ENCODE assay signal across 8 cellular contexts in genomic region chr17:82297804-82298537, GRCh38. TPM values are rescaled to one million over a fixed set of nuclear protein-coding genes. Genes with fewer than 3 reads are reported as not detected.
A peak's percentile ranks its signal among the peaks of the same experiment; 100 is the strongest.
DNase-seq lines count a peak whose midpoint lies in the region; ATAC-seq and TF ChIP-seq lines count a peak whose summit lies in the region.

No MANE protein-coding gene starts in this region.

- peak; percentile 38 for ATAC-seq in GM19025 (IDR thresholded peaks at IDR 0.05; ENCODE audit: low read depth, unreplicated experiment)
- peak; percentile 81 for ATAC-seq in Right ventricle myocardium inferior

- H3K4me3 Mint-ChIP-seq in activated naive CD8-positive, alpha-beta T cell: peak overlapping the region; percentile 96

- peaks cover 77% of the 10 kb centered on the region for H3K4me1 Mint-ChIP-seq in activated naive CD8-positive, alpha-beta T cell (ENCODE audit: low read depth)

- 2% methylated on average over 36 of the region's 36 CpGs for WGBS in urinary bladder

- intact Hi-C loops in Right ventricle myocardium inferior (cut with DNase I): no loop called here

- no peaks in the 10 kb centered on the region for H3K36me3 Mint-ChIP-seq in activated naive CD8-positive, alpha-beta T cell

- peak; percentile 91 for DNase-seq in AG10803 (ENCODE audit: low read depth)
- peak; percentile 90 for DNase-seq in HPDE6-E6E7 (ENCODE audit: extremely low spot score)
- peak; percentile 94 for DNase-seq in SKM-1 treated with dmso at 0.1 percent for 144 hours (lab: John Stamatoyannopoulos, UW; ENCODE audit: unreplicated experiment)
- peak; percentile 94 for DNase-seq in Right ventricle myocardium inferior (ENCODE audit: missing footprints)
- peak; percentile 45 for DNase-seq in putamen (ENCODE audit: low spot score)

- H3K27ac Mint-ChIP-seq in activated naive CD8-positive, alpha-beta T cell: peak overlapping the region; percentile 100

- H3K4me1 ChIP-seq in urinary bladder (ENCODE audit: insufficient read depth): no peaks in the 10 kb centered on the region

- H3K36me3 ChIP-seq in urinary bladder (ENCODE audit: insufficient read depth): no peaks in the 10 kb centered on the region

- peak overlapping the region; percentile 59 for H3K4me3 ChIP-seq in AG10803 (ENCODE audit: low read length)
- peak overlapping the region; percentile 20 for H3K4me3 ChIP-seq in urinary bladder (ENCODE audit: low read depth, low read length)

- no peaks in the 10 kb centered on the region for H3K9me3 Mint-ChIP-seq in activated naive CD8-positive, alpha-beta T cell (ENCODE audit: low read depth)

- no peak for TF ChIP-seq CTCF in AG10803 (conservative IDR thresholded peaks at IDR 0.05; ENCODE audit: low read length)

- H3K27me3 Mint-ChIP-seq in activated naive CD8-positive, alpha-beta T cell: no peaks in the 10 kb centered on the region

- peak overlapping the region; percentile 95 for H3K27ac ChIP-seq in urinary bladder (ENCODE audit: low read depth)

RNA-seq across cellular contexts. Expression of gene CD7, which starts 19.4 kb away (rescaled TPM):
- total RNA-seq in Right ventricle myocardium inferior (0.73 TPM), urinary bladder (0.69 TPM)
- polyA plus RNA-seq in urinary bladder: 3.7 TPM

RNA-seq across cellular contexts. Expression of gene CSNK1D, which starts 24.5 kb away (rescaled TPM):
- 62.6 TPM for total RNA-seq in Right ventricle myocardium inferior
- 41.7 TPM for total RNA-seq in urinary bladder
- polyA plus RNA-seq in urinary bladder: 122 TPM

RNA-seq across cellular contexts. Expression of gene SECTM1, which starts 35.6 kb away (rescaled TPM):
- total RNA-seq in Right ventricle myocardium inferior (4.9 TPM), urinary bladder (15.9 TPM)
- polyA plus RNA-seq in urinary bladder: 19.2 TPM

Comparison
In these comparisons a context has a peak if more than half of its experiments do, and no peak if none do; other contexts are left out.
1. Peak in every context shown above with its lines: DNase-seq, ATAC-seq, H3K4me3 ChIP-seq and H3K27ac ChIP-seq.